9 cellular contexts compared by ENCODE assay signal in the genomic region with DNA sequence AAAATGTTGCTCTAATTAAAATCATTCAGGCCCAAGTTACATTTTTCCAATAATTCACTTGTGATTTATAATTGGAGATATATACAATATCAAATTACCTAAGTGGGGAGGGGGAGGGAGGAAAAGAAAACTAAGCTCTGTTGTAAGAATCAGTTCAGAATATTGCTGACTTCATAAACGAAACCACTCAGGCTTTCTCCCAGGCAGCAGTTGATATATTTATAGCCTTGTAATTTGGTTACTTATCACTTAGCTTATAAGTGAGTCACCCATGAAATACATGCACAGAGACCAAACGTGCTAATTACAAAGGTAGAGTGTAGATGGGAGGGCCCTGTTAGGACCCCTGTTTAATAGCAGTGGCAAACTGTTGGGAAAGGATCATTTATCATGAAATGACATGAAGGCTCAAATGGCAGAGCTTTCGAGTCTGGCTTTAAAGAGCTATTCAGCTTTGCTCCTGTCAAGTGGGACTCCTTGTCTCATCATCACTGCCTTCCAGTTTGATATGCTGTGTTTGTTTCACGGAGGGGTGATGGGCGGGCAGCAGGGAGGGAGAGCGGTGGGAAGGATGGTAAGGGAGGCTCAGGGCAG.
DNase-seq lines count a peak whose midpoint lies in the region; ATAC-seq and TF ChIP-seq lines count a peak whose summit lies in the region.
"Had no signal": no experiment of that assay in that cellular context is flagged by ENCODE, and none has a peak within 500 bp of the region (broad histone marks: within the 10 kb centered on the region; RNA-seq: fewer than 3 reads in every experiment).

No MANE protein-coding gene starts in this region.

- H3K9me3 ChIP-seq in PC-9 (ENCODE audit: insufficient read depth, low read depth): no peaks in the 10 kb centered on the region

- H3K27ac ChIP-seq in PC-9: no peak overlapping the region

- no peaks in the 10 kb centered on the region for H3K27me3 ChIP-seq in PC-9 (ENCODE audit: insufficient read depth, low read depth)

- peaks cover 25% of the 10 kb centered on the region for H3K4me1 Mint-ChIP-seq in nephron
- no peaks in the 10 kb centered on the region for H3K4me1 Mint-ChIP-seq in stimulated activated memory B cell treated with anti-CD40 and anti-IgM and Interleukin-4, amounts not matched to agents 10 μg/mL and 1 μg/mL and 100 μg/mL, for 72 hours

- H3K79me2 ChIP-seq in PC-9 (ENCODE audit: low read depth): no peaks in the 10 kb centered on the region

- peak; percentile 66 for ATAC-seq in GM18505 (IDR thresholded peaks at IDR 0.05; ENCODE audit: unreplicated experiment)
- ATAC-seq in HG03565 (IDR thresholded peaks at IDR 0.05; ENCODE audit: unreplicated experiment): peak; percentile 58
- ATAC-seq in SK-N-SH treated with all-trans-retinoic acid at 6 μM for 48 hours: peak; percentile 82
- no peak for ATAC-seq in GM19328 (IDR thresholded peaks at IDR 0.05; ENCODE audit: unreplicated experiment)
- ATAC-seq in GM21423 (IDR thresholded peaks at IDR 0.05; ENCODE audit: unreplicated experiment): no peak
- no peak for ATAC-seq in stimulated activated memory B cell treated with anti-CD40 and anti-IgM and Interleukin-4, amounts not matched to agents 10 μg/mL and 1 μg/mL and 100 μg/mL, for 72 hours

- CTCF ChIA-PET in PC-9 (lab: Charles Lee): no interaction called here

- no peaks in the 10 kb centered on the region for H3K9me2 ChIP-seq in PC-9 (ENCODE audit: insufficient read depth)

- BruUV-seq in PC-9 (replicated peaks; lab: Mats Ljungman, UMichigan): no TSS peak

- H3K4me3 ChIP-seq in PC-9: no peak overlapping the region

- no peaks in the 10 kb centered on the region for H4K20me1 ChIP-seq in PC-9 (ENCODE audit: insufficient read depth)

- H3K36me3 Mint-ChIP-seq in nephron (ENCODE audit: low read depth): no peaks in the 10 kb centered on the region
- no peaks in the 10 kb centered on the region for H3K36me3 Mint-ChIP-seq in stimulated activated memory B cell treated with anti-CD40 and anti-IgM and Interleukin-4, amounts not matched to agents 10 μg/mL and 1 μg/mL and 100 μg/mL, for 72 hours

- no peak overlapping the region for H3K4me3 Mint-ChIP-seq in nephron
- H3K4me3 Mint-ChIP-seq in stimulated activated memory B cell treated with anti-CD40 and anti-IgM and Interleukin-4, amounts not matched to agents 10 μg/mL and 1 μg/mL and 100 μg/mL, for 72 hours: no peak overlapping the region
- H3K4me3 Mint-ChIP-seq: stimulated activated naive CD8-positive, alpha-beta T cell treated with anti-CD3 and anti-CD28 coated beads, Interleukin-15, Interleukin-2, amounts not matched to agents 100 ng/mL and 50 ng/mL, for 24 hours had no signal

- no peak overlapping the region for H2AFZ ChIP-seq in PC-9

- peaks cover 3% of the 10 kb centered on the region for H3K4me1 ChIP-seq in PC-9 (replicated peaks; ENCODE audit: insufficient read depth)

- peaks cover 4% of the 10 kb centered on the region for H3K27me3 Mint-ChIP-seq in nephron (ENCODE audit: low read depth)
- no peaks in the 10 kb centered on the region for H3K27me3 Mint-ChIP-seq in stimulated activated memory B cell treated with anti-CD40 and anti-IgM and Interleukin-4, amounts not matched to agents 10 μg/mL and 1 μg/mL and 100 μg/mL, for 72 hours
- H3K27me3 Mint-ChIP-seq: stimulated activated naive CD8-positive, alpha-beta T cell treated with anti-CD3 and anti-CD28 coated beads, Interleukin-15, Interleukin-2, amounts not matched to agents 100 ng/mL and 50 ng/mL, for 24 hours had no signal

- TF ChIP-seq POLR2A in GM18505 (IDR thresholded peaks at IDR 0.05; ENCODE audit: borderline replicate concordance, extremely low read depth, insufficient read depth, insufficient read length): no peak

- peaks cover 7% of the 10 kb centered on the region for H3K9me3 Mint-ChIP-seq in nephron
- peaks cover 3% of the 10 kb centered on the region for H3K9me3 Mint-ChIP-seq in stimulated activated memory B cell treated with anti-CD40 and anti-IgM and Interleukin-4, amounts not matched to agents 10 μg/mL and 1 μg/mL and 100 μg/mL, for 72 hours
- H3K9me3 Mint-ChIP-seq: stimulated activated naive CD8-positive, alpha-beta T cell treated with anti-CD3 and anti-CD28 coated beads, Interleukin-15, Interleukin-2, amounts not matched to agents 100 ng/mL and 50 ng/mL, for 24 hours had no signal

- DNase-seq in PC-9: no peak

- H3F3A ChIP-seq in PC-9 (ENCODE audit: insufficient read depth, low read depth): no peaks in the 10 kb centered on the region

- no peak for TF ChIP-seq CTCF in nephron (IDR thresholded peaks at IDR 0.05; ENCODE audit: unreplicated experiment in 3 of 3)
- TF ChIP-seq CTCF in PC-9 (conservative IDR thresholded peaks at IDR 0.05): no peak

- no peaks in the 10 kb centered on the region for H3K36me3 ChIP-seq in PC-9 (ENCODE audit: low read depth)

- POLR2A ChIA-PET in PC-9 (lab: Charles Lee; ENCODE audit: unreplicated experiment): interaction anchor here (0.7 kb wide), 1 partner anchor 33 kb away, joined by 9 read pairs; no protein-coding TSS in a partner anchor

- intact Hi-C loops in PC-9 (cut with micrococcal nuclease; ENCODE audit: unreplicated experiment): no loop called here

- peak overlapping the region; percentile 39 to 81 (median 54) for H3K27ac Mint-ChIP-seq in nephron
- H3K27ac Mint-ChIP-seq in stimulated activated memory B cell treated with anti-CD40 and anti-IgM and Interleukin-4, amounts not matched to agents 10 μg/mL and 1 μg/mL and 100 μg/mL, for 72 hours: no peak overlapping the region
- H3K27ac Mint-ChIP-seq: stimulated activated naive CD8-positive, alpha-beta T cell treated with anti-CD3 and anti-CD28 coated beads, Interleukin-15, Interleukin-2, amounts not matched to agents 100 ng/mL and 50 ng/mL, for 24 hours had no signal

- H3K4me2 ChIP-seq in PC-9: no peak overlapping the region

TF ChIP-seq in SK-N-SH treated with all-trans-retinoic acid at 6 μM for 48 hours, 23 proteins besides CTCF, POLR2A, EP300 and RAD21 (continues in another document):
- TF ChIP-seq ZFP30 (CRISPR knock-in tag; IDR thresholded peaks at IDR 0.05): no peak
- TF ChIP-seq, protein P1, sequence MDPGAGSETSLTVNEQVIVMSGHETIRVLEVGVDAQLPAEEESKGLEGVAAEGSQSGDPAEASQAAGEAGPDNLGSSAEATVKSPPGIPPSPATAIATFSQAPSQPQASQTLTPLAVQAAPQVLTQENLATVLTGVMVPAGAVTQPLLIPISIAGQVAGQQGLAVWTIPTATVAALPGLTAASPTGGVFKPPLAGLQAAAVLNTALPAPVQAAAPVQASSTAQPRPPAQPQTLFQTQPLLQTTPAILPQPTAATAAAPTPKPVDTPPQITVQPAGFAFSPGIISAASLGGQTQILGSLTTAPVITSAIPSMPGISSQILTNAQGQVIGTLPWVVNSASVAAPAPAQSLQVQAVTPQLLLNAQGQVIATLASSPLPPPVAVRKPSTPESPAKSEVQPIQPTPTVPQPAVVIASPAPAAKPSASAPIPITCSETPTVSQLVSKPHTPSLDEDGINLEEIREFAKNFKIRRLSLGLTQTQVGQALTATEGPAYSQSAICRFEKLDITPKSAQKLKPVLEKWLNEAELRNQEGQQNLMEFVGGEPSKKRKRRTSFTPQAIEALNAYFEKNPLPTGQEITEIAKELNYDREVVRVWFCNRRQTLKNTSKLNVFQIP (CRISPR knock-in tag; IDR thresholded peaks at IDR 0.05; ENCODE audit: borderline replicate concordance, low read depth): no peak
- TF ChIP-seq TOX (CRISPR knock-in tag; IDR thresholded peaks at IDR 0.05; ENCODE audit: borderline replicate concordance): peak; percentile 69; the same call in 1 of the 2 replicates
- no peak for TF ChIP-seq BACH2 (CRISPR knock-in tag; IDR thresholded peaks at IDR 0.05; ENCODE audit: borderline replicate concordance)
- 0 out of 2 replicates have a peak, but pooled peaks have one; percentile 76 for TF ChIP-seq GLIS3 (CRISPR knock-in tag; IDR thresholded peaks at IDR 0.05)
- no peak for TF ChIP-seq PPARA (CRISPR knock-in tag; IDR thresholded peaks at IDR 0.05; ENCODE audit: borderline replicate concordance)
- TF ChIP-seq RARB (CRISPR knock-in tag; IDR thresholded peaks at IDR 0.05): 0 out of 2 replicates have a peak, but pooled peaks have one; percentile 59
- TF ChIP-seq, protein P2, sequence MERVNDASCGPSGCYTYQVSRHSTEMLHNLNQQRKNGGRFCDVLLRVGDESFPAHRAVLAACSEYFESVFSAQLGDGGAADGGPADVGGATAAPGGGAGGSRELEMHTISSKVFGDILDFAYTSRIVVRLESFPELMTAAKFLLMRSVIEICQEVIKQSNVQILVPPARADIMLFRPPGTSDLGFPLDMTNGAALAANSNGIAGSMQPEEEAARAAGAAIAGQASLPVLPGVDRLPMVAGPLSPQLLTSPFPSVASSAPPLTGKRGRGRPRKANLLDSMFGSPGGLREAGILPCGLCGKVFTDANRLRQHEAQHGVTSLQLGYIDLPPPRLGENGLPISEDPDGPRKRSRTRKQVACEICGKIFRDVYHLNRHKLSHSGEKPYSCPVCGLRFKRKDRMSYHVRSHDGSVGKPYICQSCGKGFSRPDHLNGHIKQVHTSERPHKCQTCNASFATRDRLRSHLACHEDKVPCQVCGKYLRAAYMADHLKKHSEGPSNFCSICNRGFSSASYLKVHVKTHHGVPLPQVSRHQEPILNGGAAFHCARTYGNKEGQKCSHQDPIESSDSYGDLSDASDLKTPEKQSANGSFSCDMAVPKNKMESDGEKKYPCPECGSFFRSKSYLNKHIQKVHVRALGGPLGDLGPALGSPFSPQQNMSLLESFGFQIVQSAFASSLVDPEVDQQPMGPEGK (CRISPR knock-in tag; IDR thresholded peaks at IDR 0.05; ENCODE audit: borderline replicate concordance): peak; percentile 92
- TF ChIP-seq CSDC2 (CRISPR knock-in tag; IDR thresholded peaks at IDR 0.05): no peak
- TF ChIP-seq, protein P3, sequence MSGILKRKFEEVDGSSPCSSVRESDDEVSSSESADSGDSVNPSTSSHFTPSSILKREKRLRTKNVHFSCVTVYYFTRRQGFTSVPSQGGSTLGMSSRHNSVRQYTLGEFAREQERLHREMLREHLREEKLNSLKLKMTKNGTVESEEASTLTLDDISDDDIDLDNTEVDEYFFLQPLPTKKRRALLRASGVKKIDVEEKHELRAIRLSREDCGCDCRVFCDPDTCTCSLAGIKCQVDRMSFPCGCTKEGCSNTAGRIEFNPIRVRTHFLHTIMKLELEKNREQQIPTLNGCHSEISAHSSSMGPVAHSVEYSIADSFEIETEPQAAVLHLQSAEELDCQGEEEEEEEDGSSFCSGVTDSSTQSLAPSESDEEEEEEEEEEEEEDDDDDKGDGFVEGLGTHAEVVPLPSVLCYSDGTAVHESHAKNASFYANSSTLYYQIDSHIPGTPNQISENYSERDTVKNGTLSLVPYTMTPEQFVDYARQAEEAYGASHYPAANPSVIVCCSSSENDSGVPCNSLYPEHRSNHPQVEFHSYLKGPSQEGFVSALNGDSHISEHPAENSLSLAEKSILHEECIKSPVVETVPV (CRISPR knock-in tag; IDR thresholded peaks at IDR 0.05): peak; percentile 61; the same call in 1 of the 2 replicates
- peak; percentile 35; the same call in 1 of the 2 replicates for TF ChIP-seq TCF4 (CRISPR knock-in tag; IDR thresholded peaks at IDR 0.05; ENCODE audit: borderline replicate concordance)
- TF ChIP-seq ESRRG (CRISPR knock-in tag; IDR thresholded peaks at IDR 0.05): no peak
- TF ChIP-seq ZC3H10 (CRISPR knock-in tag; IDR thresholded peaks at IDR 0.05): peak; percentile 61; the same call in 1 of the 2 replicates
- TF ChIP-seq ZFP3 (CRISPR knock-in tag; IDR thresholded peaks at IDR 0.05): no peak

Comparison
In these comparisons a context has a peak if more than half of its experiments do, and no peak if none do; other contexts are left out.
1. ATAC-seq: peak in GM18505 (single experiment), HG03565 (single experiment) and SK-N-SH treated with all-trans-retinoic acid at 6 μM for 48 hours (single experiment); none in GM19328 (single experiment), GM21423 (single experiment) and stimulated activated memory B cell treated with anti-CD40 and anti-IgM and Interleukin-4, amounts not matched to agents 10 μg/mL and 1 μg/mL and 100 μg/mL, for 72 hours (single experiment).